15 cellular contexts compared by ENCODE assay signal in genomic region chr18:68841301-68841700, GRCh38. TPM values are rescaled to one million over a fixed set of nuclear protein-coding genes. Genes with fewer than 3 reads are reported as not detected.
A peak's percentile ranks its signal among the peaks of the same experiment; 100 is the strongest.
DNase-seq lines count a peak whose midpoint lies in the region; ATAC-seq and TF ChIP-seq lines count a peak whose summit lies in the region.
"Had no signal": no experiment of that assay in that cellular context is flagged by ENCODE, and none has a peak within 500 bp of the region (broad histone marks: within the 10 kb centered on the region; RNA-seq: fewer than 3 reads in every experiment).

No MANE protein-coding gene starts in this region.

- H3K27me3 ChIP-seq in skeletal muscle satellite cell (ENCODE audit: control insufficient read depth, insufficient read depth, low read length), result no peaks in the 10 kb centered on the region
- H3K27me3 ChIP-seq: stomach had no signal

- DNase-seq in DMS 273 (lab: John Stamatoyannopoulos, UW; ENCODE audit: unreplicated experiment) (peak; percentile 2), DMS 273 treated with DMSO at 0.1 percent for 48 hours (lab: John Stamatoyannopoulos, UW) (no peak), SK-N-MC (ENCODE audit: low read depth, low spot score) (no peak), fibroblast of villous mesenchyme (ENCODE audit: low read depth) (peak; percentile 63), DMS114 treated with DMSO at 0.1 percent for 48 hours (lab: John Stamatoyannopoulos, UW; ENCODE audit: unreplicated experiment) (no peak), dermis blood vessel endothelial cell (no peak)
- DNase-seq: activated CD4-positive, alpha-beta T cell treated with anti-CD3 and anti-CD28 coated beads, Interleukin-2, amount 10 ng/mL, durations not matched to agents 24 days and 14 days; activated naive CD4-positive, alpha-beta T cell treated with anti-CD3 and anti-CD28 coated beads, Interleukin-2, amount 10 ng/mL, durations not matched to agents 7 days and 5 days; naive B cell; NCI-H1105 treated with DMSO at 0.1 percent for 48 hours; stomach had no signal

- ATAC-seq in GM21390 (IDR thresholded peaks at IDR 0.05; ENCODE audit: unreplicated experiment), result no peak

- peaks cover 46% of the 10 kb centered on the region for H3K4me1 ChIP-seq in skeletal muscle satellite cell (ENCODE audit: control insufficient read depth, insufficient read depth, low read length)
- H3K4me1 ChIP-seq: stomach had no signal

- no peak for TF ChIP-seq CTCF in fibroblast of villous mesenchyme (IDR thresholded peaks at IDR 0.05; ENCODE audit: insufficient read depth, low read depth, low read length)

- H3K9ac ChIP-seq in SK-N-MC (ENCODE audit: insufficient read length) (no peak overlapping the region), skeletal muscle satellite cell (ENCODE audit: low read depth, low read length) (peak overlapping the region; percentile 60)
- H3K9ac ChIP-seq: KMS-11 had no signal

- H3K36me3 ChIP-seq in SK-N-MC (ENCODE audit: insufficient read depth, low read length), result no peaks in the 10 kb centered on the region
- H3K36me3 ChIP-seq in skeletal muscle satellite cell (ENCODE audit: insufficient read depth, low read length), result no peaks in the 10 kb centered on the region
- H3K36me3 ChIP-seq: stomach had no signal

- H3K4me3 ChIP-seq in SK-N-MC (peak overlapping the region; percentile 3; the same call in 1 of the 2 replicates), fibroblast of villous mesenchyme (ENCODE audit: low read depth, low read length) (no peak overlapping the region), skeletal muscle satellite cell (ENCODE audit: low read length) (no peak overlapping the region)
- H3K4me3 ChIP-seq: stomach had no signal

- peak overlapping the region; percentile 48 for H3K27ac ChIP-seq in SK-N-MC
- H3K27ac ChIP-seq: 22Rv1, KMS-11 had no signal

- peak overlapping the region; percentile 45 for H3K4me2 ChIP-seq in skeletal muscle satellite cell (ENCODE audit: low read length)
- H3K4me2 ChIP-seq: KMS-11 had no signal

- H3K9me3 ChIP-seq in SK-N-MC (ENCODE audit: low read depth, low read length) (no peaks in the 10 kb centered on the region), skeletal muscle satellite cell (replicated peaks; ENCODE audit: low read length) (no peaks in the 10 kb centered on the region)
- H3K9me3 ChIP-seq: stomach had no signal

RNA-seq across cellular contexts. Expression of gene CCDC102B, which starts 43.4 kb away (rescaled TPM):
- total RNA-seq in fibroblast of villous mesenchyme (10.4 and 20.9 TPM in 2 replicates), dermis blood vessel endothelial cell (15.1 and 20.3 TPM in 2 replicates)
- total RNA-seq in skeletal muscle satellite cell (2012; rRNA removed), result 2.8 and 8.4 TPM in 2 replicates

Comparison
In these comparisons a context has a peak if more than half of its experiments do, and no peak if none do; other contexts are left out.
1. DNase-seq: peak in DMS 273 (single experiment) and fibroblast of villous mesenchyme (single experiment); none in DMS 273 treated with DMSO at 0.1 percent for 48 hours (single experiment), SK-N-MC (single experiment), DMS114 treated with DMSO at 0.1 percent for 48 hours (single experiment) and dermis blood vessel endothelial cell (single experiment).